ENCODE assay signal across 13 cellular contexts in the genomic region with DNA sequence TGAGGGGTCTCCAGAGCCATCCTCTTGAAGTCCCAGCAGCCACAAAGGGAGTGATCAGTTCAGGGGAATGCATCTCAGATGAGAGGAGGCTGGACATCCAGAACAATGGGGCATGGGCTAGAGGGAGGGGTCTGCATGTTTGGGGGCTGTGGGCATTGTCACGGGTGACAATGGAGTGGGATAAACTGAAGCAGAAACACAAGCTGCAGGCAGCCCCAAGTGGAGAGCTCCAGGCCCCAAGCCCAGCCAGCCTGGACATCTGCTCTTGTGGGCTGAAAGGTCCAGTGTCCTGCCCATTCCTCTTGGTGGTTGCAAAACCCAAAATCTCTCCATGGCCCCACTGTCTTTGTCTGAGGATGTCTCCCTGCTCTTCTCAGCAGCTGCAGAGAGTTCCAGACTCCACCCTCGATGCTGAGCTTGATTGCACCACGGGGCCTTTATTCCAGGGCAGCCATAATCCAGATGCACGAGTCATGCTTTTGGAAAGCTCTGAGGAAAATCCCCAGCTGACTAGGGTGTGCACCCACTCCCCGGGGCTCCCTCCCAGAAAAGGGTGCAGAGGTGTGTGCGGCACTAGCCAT.
DNase-seq lines count a peak whose midpoint lies in the region; ATAC-seq and TF ChIP-seq lines count a peak whose summit lies in the region.
"Had no signal": no experiment of that assay in that cellular context is flagged by ENCODE, and none has a peak within 500 bp of the region (broad histone marks: within the 10 kb centered on the region; RNA-seq: fewer than 3 reads in every experiment).

No MANE protein-coding gene starts in this region.

- H3K9me3 Mint-ChIP-seq in chondrocyte (ENCODE audit: low read depth), result no peaks in the 10 kb centered on the region
- H3K9me3 Mint-ChIP-seq: naive thymus-derived CD8-positive, alpha-beta T cell had no signal

- POLR2A ChIA-PET in PC-3 (lab: Charles Lee; ENCODE audit: unreplicated experiment), result no interaction called here

- H3K4me1 ChIP-seq in stomach smooth muscle (ENCODE audit: control insufficient read depth, insufficient read depth, low read length) (peaks cover 98% of the 10 kb centered on the region), PC-3 (ENCODE audit: insufficient read depth, low read length) (peaks cover 31% of the 10 kb centered on the region)

- no peaks in the 10 kb centered on the region for H3K79me2 ChIP-seq in PC-3 (ENCODE audit: low read length)

- no peak overlapping the region for H2AFZ ChIP-seq in PC-3 (ENCODE audit: low read length)

- no peaks in the 10 kb centered on the region for H3K9me2 ChIP-seq in PC-3 (replicated peaks; ENCODE audit: low read length)

- BruUV-seq in PC-3 (replicated peaks; lab: Mats Ljungman, UMichigan), result no TSS peak

- no peaks in the 10 kb centered on the region for H3K9me3 ChIP-seq in stomach smooth muscle (ENCODE audit: control insufficient read depth in 2 of 2, low read length in 2 of 2)
- H3K9me3 ChIP-seq in PC-3 (ENCODE audit: low read length), result no peaks in the 10 kb centered on the region

- no peaks in the 10 kb centered on the region for H3K27me3 Mint-ChIP-seq in chondrocyte (ENCODE audit: low read depth)

- peak overlapping the region in 1 of 2 donors; percentile 4 for H3K4me3 ChIP-seq in stomach smooth muscle (ENCODE audit: low read length in 2 of 2)
- H3K4me3 ChIP-seq in PC-3 (ENCODE audit: low read length), result no peak overlapping the region

- peak overlapping the region; percentile 85 for H3K27ac Mint-ChIP-seq in chondrocyte (ENCODE audit: unreplicated experiment)
- H3K27ac Mint-ChIP-seq: naive thymus-derived CD8-positive, alpha-beta T cell had no signal

- H3F3A ChIP-seq in PC-3 (ENCODE audit: low read length, unreplicated experiment), result no peaks in the 10 kb centered on the region

- intact Hi-C loops in PC-3 (cut with micrococcal nuclease) (no loop called here), posterior vena cava (cut with DNase I) (no loop called here)

- CTCF ChIA-PET in PC-3 (lab: Charles Lee), result no interaction called here

- H3K27ac ChIP-seq in stomach smooth muscle (ENCODE audit: low read length), result peak overlapping the region; percentile 66
- H3K27ac ChIP-seq in PC-3 (ENCODE audit: low read length), result no peak overlapping the region
- H3K27ac ChIP-seq: epithelial cell of prostate had no signal

- H3K27me3 ChIP-seq in stomach smooth muscle (ENCODE audit: control insufficient read depth in 1 of 2, insufficient read depth in 2 of 2, low read length in 2 of 2) (no peaks in the 10 kb centered on the region), PC-3 (ENCODE audit: low read length) (peaks cover 18% of the 10 kb centered on the region)

- H3K36me3 Mint-ChIP-seq in chondrocyte (ENCODE audit: low read depth), result peaks cover 26% of the 10 kb centered on the region
- H3K36me3 Mint-ChIP-seq: naive thymus-derived CD8-positive, alpha-beta T cell had no signal

- no peak overlapping the region for H3K4me3 Mint-ChIP-seq in chondrocyte (ENCODE audit: unreplicated experiment)
- H3K4me3 Mint-ChIP-seq: naive thymus-derived CD8-positive, alpha-beta T cell had no signal

- H3K4me1 Mint-ChIP-seq in chondrocyte (ENCODE audit: low read depth), result peaks cover 85% of the 10 kb centered on the region

- no peak overlapping the region for H3K4me2 ChIP-seq in PC-3 (ENCODE audit: low read length)

- TF ChIP-seq CTCF in chondrocyte (IDR thresholded peaks at IDR 0.05) (no peak), PC-3 (conservative IDR thresholded peaks at IDR 0.05; ENCODE audit: low read depth, low read length) (no peak)

- DNase-seq in GM04504 (ENCODE audit: low read depth), result peak; percentile 65
- peak; percentile 43 for DNase-seq in chondrocyte (ENCODE audit: low spot score)
- peak; percentile 62 for DNase-seq in hepatic stellate cell (ENCODE audit: low spot score)
- DNase-seq in PC-3, result no peak
- no peak for DNase-seq in posterior vena cava (ENCODE audit: low spot score)
- DNase-seq: activated gamma-delta T cell; DMS 273 treated with DMSO at 0.1 percent for 48 hours; naive thymus-derived CD8-positive, alpha-beta T cell; NCI-H748 treated with DMSO at 0.1 percent for 48 hours had no signal

- H3K36me3 ChIP-seq in stomach smooth muscle (ENCODE audit: control insufficient read depth in 2 of 2, insufficient read depth in 2 of 2, low read length in 2 of 2) (peaks cover 52 to 55% of the 10 kb centered on the region in 2 donors), PC-3 (ENCODE audit: low read depth, low read length) (no peaks in the 10 kb centered on the region)

- H3K9ac ChIP-seq in stomach smooth muscle (ENCODE audit: low read length in 2 of 2) (peak overlapping the region in 1 of 2 donors; percentile 29), PC-3 (ENCODE audit: low read length) (no peak overlapping the region)

- ATAC-seq in GM19324 (IDR thresholded peaks at IDR 0.05; ENCODE audit: low FRiP score, unreplicated experiment) (no peak), GM21367 (IDR thresholded peaks at IDR 0.05; ENCODE audit: unreplicated experiment) (no peak), PC-3 (no peak)
- ATAC-seq: naive thymus-derived CD8-positive, alpha-beta T cell had no signal

- no peaks in the 10 kb centered on the region for H4K20me1 ChIP-seq in PC-3 (ENCODE audit: low read length)

Comparison
In these comparisons a context has a peak if more than half of its experiments do, and no peak if none do; other contexts are left out.
1. DNase-seq: peak in GM04504 (single experiment), chondrocyte (single experiment) and hepatic stellate cell (single experiment); none in PC-3 (single experiment) and posterior vena cava (single experiment).